1 cellular context compared by ENCODE assay signal in the genomic region with DNA sequence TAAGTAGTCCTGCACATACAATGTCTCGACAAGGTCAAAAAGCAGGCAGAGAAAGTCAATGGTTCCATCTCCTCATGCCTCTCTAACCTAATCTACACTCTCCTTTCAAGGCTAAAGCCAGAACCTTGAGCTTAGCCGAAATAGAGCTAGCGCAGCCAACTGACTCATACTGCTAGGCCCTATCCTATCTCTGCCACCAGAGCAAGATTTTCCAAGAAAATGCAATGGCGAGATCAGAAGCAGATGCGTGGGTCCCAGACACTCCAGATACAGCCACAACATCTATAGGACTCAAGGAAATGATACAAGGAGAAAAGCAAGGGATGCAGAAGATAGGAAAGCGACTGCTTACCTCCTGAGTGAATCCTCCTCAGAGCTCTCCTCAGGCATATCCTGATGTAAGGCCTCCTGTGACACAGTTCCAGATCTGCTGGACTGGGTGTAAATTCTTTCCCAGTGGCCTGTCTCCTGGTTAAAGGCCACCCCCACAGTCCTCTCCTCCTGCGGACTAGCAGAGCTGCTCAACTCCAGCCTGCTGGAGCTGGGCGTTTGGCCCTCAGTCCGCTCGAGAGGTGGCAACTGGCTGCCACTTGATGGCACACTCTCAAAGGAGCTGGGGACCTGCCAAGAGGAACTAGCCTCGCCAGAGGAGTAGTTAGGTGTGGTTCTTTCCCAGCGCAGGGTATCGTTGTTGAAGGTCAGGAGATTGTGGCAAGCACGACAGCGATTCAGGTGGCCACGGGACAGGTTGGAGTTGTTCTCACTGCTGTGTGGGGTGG.
A peak's percentile ranks its signal among the peaks of the same experiment; 100 is the strongest.
TF ChIP-seq lines count a peak whose summit lies in the region.

No MANE protein-coding gene starts in this region.

TF ChIP-seq in K562, 482 proteins besides CTCF, POLR2A, EP300 and RAD21 (continued from another document and continues in another):
- TF ChIP-seq, protein P1, sequence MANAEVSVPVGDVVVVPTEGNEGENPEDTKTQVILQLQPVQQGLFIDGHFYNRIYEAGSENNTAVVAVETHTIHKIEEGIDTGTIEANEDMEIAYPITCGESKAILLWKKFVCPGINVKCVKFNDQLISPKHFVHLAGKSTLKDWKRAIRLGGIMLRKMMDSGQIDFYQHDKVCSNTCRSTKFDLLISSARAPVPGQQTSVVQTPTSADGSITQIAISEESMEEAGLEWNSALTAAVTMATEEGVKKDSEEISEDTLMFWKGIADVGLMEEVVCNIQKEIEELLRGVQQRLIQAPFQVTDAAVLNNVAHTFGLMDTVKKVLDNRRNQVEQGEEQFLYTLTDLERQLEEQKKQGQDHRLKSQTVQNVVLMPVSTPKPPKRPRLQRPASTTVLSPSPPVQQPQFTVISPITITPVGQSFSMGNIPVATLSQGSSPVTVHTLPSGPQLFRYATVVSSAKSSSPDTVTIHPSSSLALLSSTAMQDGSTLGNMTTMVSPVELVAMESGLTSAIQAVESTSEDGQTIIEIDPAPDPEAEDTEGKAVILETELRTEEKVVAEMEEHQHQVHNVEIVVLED (CRISPR knock-in tag; IDR thresholded peaks at IDR 0.05) = no peak
- TF ChIP-seq PHF21A (IDR thresholded peaks at IDR 0.05; ENCODE audit: borderline replicate concordance, low read depth) (no peak), C11orf30 (IDR thresholded peaks at IDR 0.05; ENCODE audit: low read depth) (no peak), SRSF1 (IDR thresholded peaks at IDR 0.05; ENCODE audit: low read depth, low read length) (no peak), RCOR1 (IDR thresholded peaks at IDR 0.05; ENCODE audit: borderline replicate concordance in 1 of 2, low read depth in 2 of 2, low read length in 2 of 2) (peak; percentile 69 to 96; a peak in 3 of 4 replicates), GATA2 (CRISPR knock-in tag; IDR thresholded peaks at IDR 0.05) (peak; percentile 85; the same call in 1 of the 2 replicates), ZNF347 (CRISPR knock-in tag; IDR thresholded peaks at IDR 0.05; ENCODE audit: low read depth) (no peak), ZNF445 (CRISPR knock-in tag; IDR thresholded peaks at IDR 0.05; ENCODE audit: low read depth) (no peak), TRIM24 (IDR thresholded peaks at IDR 0.05) (peak; percentile 66 to 82; a peak in 3 of 4 replicates), POLR2H (tag; IDR thresholded peaks at IDR 0.05; ENCODE audit: low read depth) (no peak), TAL1 (IDR thresholded peaks at IDR 0.05) (peak; percentile 89), TAF15 (IDR thresholded peaks at IDR 0.05; ENCODE audit: low read depth, low read length) (no peak), CBX8 (IDR thresholded peaks at IDR 0.05; ENCODE audit: borderline replicate concordance, extremely low read depth, low read depth, low read length, poor library complexity, severe bottlenecking) (no peak), NR3C1 (CRISPR knock-in tag; IDR thresholded peaks at IDR 0.05) (no peak), TAF9B (IDR thresholded peaks at IDR 0.05; ENCODE audit: partially characterized antibody) (no peak), CHCHD3 (CRISPR knock-in tag; IDR thresholded peaks at IDR 0.05) (no peak), CBX1 (IDR thresholded peaks at IDR 0.05; ENCODE audit: low read depth) (no peak), HDAC1 (IDR thresholded peaks at IDR 0.05) (peak; percentile 48 to 92; a peak in 2 of 4 replicates), GABPB1 (CRISPR knock-in tag; IDR thresholded peaks at IDR 0.05) (no peak), ZNF717 (CRISPR knock-in tag; IDR thresholded peaks at IDR 0.05) (no peak), PTBP1 (IDR thresholded peaks at IDR 0.05; ENCODE audit: low read depth, low read length) (no peak), SMAD2 (IDR thresholded peaks at IDR 0.05; ENCODE audit: low read depth, low read length) (no peak), NFRKB (IDR thresholded peaks at IDR 0.05; ENCODE audit: low read depth) (no peak), ZNF3 (CRISPR knock-in tag; IDR thresholded peaks at IDR 0.05) (no peak), FUS (optimal IDR thresholded peaks at IDR 0.05; ENCODE audit: low read depth, low read length) (no peak), MEF2D (tag; conservative IDR thresholded peaks at IDR 0.05; ENCODE audit: low read depth) (no peak)
- TF ChIP-seq, protein P2, sequence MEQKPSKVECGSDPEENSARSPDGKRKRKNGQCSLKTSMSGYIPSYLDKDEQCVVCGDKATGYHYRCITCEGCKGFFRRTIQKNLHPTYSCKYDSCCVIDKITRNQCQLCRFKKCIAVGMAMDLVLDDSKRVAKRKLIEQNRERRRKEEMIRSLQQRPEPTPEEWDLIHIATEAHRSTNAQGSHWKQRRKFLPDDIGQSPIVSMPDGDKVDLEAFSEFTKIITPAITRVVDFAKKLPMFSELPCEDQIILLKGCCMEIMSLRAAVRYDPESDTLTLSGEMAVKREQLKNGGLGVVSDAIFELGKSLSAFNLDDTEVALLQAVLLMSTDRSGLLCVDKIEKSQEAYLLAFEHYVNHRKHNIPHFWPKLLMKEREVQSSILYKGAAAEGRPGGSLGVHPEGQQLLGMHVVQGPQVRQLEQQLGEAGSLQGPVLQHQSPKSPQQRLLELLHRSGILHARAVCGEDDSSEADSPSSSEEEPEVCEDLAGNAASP (IDR thresholded peaks at IDR 0.05) = no peak
- TF ChIP-seq, protein P3, sequence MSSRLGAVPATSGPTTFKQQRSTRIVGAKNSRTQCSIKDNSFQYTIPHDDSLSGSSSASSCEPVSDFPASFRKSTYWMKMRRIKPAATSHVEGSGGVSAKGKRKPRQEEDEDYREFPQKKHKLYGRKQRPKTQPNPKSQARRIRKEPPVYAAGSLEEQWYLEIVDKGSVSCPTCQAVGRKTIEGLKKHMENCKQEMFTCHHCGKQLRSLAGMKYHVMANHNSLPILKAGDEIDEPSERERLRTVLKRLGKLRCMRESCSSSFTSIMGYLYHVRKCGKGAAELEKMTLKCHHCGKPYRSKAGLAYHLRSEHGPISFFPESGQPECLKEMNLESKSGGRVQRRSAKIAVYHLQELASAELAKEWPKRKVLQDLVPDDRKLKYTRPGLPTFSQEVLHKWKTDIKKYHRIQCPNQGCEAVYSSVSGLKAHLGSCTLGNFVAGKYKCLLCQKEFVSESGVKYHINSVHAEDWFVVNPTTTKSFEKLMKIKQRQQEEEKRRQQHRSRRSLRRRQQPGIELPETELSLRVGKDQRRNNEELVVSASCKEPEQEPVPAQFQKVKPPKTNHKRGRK (tag; IDR thresholded peaks at IDR 0.05) = no peak
- TF ChIP-seq, protein P4, sequence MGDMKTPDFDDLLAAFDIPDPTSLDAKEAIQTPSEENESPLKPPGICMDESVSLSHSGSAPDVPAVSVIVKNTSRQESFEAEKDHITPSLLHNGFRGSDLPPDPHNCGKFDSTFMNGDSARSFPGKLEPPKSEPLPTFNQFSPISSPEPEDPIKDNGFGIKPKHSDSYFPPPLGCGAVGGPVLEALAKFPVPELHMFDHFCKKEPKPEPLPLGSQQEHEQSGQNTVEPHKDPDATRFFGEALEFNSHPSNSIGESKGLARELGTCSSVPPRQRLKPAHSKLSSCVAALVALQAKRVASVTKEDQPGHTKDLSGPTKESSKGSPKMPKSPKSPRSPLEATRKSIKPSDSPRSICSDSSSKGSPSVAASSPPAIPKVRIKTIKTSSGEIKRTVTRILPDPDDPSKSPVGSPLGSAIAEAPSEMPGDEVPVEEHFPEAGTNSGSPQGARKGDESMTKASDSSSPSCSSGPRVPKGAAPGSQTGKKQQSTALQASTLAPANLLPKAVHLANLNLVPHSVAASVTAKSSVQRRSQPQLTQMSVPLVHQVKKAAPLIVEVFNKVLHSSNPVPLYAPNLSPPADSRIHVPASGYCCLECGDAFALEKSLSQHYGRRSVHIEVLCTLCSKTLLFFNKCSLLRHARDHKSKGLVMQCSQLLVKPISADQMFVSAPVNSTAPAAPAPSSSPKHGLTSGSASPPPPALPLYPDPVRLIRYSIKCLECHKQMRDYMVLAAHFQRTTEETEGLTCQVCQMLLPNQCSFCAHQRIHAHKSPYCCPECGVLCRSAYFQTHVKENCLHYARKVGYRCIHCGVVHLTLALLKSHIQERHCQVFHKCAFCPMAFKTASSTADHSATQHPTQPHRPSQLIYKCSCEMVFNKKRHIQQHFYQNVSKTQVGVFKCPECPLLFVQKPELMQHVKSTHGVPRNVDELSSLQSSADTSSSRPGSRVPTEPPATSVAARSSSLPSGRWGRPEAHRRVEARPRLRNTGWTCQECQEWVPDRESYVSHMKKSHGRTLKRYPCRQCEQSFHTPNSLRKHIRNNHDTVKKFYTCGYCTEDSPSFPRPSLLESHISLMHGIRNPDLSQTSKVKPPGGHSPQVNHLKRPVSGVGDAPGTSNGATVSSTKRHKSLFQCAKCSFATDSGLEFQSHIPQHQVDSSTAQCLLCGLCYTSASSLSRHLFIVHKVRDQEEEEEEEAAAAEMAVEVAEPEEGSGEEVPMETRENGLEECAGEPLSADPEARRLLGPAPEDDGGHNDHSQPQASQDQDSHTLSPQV (IDR thresholded peaks at IDR 0.05) = no peak
- TF ChIP-seq, protein P5, sequence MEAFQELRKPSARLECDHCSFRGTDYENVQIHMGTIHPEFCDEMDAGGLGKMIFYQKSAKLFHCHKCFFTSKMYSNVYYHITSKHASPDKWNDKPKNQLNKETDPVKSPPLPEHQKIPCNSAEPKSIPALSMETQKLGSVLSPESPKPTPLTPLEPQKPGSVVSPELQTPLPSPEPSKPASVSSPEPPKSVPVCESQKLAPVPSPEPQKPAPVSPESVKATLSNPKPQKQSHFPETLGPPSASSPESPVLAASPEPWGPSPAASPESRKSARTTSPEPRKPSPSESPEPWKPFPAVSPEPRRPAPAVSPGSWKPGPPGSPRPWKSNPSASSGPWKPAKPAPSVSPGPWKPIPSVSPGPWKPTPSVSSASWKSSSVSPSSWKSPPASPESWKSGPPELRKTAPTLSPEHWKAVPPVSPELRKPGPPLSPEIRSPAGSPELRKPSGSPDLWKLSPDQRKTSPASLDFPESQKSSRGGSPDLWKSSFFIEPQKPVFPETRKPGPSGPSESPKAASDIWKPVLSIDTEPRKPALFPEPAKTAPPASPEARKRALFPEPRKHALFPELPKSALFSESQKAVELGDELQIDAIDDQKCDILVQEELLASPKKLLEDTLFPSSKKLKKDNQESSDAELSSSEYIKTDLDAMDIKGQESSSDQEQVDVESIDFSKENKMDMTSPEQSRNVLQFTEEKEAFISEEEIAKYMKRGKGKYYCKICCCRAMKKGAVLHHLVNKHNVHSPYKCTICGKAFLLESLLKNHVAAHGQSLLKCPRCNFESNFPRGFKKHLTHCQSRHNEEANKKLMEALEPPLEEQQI (IDR thresholded peaks at IDR 0.05) = 0 out of 2 replicates have a peak, but pooled peaks have one; percentile 56
- TF ChIP-seq, protein P6, sequence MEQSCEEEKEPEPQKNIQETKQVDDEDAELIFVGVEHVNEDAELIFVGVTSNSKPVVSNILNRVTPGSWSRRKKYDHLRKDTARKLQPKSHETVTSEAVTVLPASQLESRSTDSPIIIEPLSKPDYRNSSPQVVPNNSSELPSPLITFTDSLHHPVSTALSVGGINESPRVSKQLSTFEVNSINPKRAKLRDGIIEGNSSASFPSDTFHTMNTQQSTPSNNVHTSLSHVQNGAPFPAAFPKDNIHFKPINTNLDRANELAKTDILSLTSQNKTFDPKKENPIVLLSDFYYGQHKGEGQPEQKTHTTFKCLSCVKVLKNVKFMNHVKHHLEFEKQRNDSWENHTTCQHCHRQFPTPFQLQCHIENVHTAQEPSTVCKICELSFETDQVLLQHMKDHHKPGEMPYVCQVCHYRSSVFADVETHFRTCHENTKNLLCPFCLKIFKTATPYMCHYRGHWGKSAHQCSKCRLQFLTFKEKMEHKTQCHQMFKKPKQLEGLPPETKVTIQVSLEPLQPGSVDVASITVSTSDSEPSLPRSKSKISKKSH (CRISPR knock-in tag; IDR thresholded peaks at IDR 0.05) = no peak
- TF ChIP-seq, protein P7, sequence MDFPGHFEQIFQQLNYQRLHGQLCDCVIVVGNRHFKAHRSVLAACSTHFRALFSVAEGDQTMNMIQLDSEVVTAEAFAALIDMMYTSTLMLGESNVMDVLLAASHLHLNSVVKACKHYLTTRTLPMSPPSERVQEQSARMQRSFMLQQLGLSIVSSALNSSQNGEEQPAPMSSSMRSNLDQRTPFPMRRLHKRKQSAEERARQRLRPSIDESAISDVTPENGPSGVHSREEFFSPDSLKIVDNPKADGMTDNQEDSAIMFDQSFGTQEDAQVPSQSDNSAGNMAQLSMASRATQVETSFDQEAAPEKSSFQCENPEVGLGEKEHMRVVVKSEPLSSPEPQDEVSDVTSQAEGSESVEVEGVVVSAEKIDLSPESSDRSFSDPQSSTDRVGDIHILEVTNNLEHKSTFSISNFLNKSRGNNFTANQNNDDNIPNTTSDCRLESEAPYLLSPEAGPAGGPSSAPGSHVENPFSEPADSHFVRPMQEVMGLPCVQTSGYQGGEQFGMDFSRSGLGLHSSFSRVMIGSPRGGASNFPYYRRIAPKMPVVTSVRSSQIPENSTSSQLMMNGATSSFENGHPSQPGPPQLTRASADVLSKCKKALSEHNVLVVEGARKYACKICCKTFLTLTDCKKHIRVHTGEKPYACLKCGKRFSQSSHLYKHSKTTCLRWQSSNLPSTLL (IDR thresholded peaks at IDR 0.05) = no peak
- TF ChIP-seq, protein P8, sequence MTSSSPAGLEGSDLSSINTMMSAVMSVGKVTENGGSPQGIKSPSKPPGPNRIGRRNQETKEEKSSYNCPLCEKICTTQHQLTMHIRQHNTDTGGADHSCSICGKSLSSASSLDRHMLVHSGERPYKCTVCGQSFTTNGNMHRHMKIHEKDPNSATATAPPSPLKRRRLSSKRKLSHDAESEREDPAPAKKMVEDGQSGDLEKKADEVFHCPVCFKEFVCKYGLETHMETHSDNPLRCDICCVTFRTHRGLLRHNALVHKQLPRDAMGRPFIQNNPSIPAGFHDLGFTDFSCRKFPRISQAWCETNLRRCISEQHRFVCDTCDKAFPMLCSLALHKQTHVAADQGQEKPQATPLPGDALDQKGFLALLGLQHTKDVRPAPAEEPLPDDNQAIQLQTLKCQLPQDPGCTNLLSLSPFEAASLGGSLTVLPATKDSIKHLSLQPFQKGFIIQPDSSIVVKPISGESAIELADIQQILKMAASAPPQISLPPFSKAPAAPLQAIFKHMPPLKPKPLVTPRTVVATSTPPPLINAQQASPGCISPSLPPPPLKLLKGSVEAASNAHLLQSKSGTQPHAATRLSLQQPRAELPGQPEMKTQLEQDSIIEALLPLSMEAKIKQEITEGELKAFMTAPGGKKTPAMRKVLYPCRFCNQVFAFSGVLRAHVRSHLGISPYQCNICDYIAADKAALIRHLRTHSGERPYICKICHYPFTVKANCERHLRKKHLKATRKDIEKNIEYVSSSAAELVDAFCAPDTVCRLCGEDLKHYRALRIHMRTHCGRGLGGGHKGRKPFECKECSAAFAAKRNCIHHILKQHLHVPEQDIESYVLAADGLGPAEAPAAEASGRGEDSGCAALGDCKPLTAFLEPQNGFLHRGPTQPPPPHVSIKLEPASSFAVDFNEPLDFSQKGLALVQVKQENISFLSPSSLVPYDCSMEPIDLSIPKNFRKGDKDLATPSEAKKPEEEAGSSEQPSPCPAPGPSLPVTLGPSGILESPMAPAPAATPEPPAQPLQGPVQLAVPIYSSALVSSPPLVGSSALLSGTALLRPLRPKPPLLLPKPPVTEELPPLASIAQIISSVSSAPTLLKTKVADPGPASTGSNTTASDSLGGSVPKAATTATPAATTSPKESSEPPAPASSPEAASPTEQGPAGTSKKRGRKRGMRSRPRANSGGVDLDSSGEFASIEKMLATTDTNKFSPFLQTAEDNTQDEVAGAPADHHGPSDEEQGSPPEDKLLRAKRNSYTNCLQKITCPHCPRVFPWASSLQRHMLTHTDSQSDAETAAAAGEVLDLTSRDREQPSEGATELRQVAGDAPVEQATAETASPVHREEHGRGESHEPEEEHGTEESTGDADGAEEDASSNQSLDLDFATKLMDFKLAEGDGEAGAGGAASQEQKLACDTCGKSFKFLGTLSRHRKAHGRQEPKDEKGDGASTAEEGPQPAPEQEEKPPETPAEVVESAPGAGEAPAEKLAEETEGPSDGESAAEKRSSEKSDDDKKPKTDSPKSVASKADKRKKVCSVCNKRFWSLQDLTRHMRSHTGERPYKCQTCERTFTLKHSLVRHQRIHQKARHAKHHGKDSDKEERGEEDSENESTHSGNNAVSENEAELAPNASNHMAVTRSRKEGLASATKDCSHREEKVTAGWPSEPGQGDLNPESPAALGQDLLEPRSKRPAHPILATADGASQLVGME (CRISPR knock-in tag; IDR thresholded peaks at IDR 0.05) = no peak
